21 cellular contexts compared by ENCODE assay signal in the genomic region with DNA sequence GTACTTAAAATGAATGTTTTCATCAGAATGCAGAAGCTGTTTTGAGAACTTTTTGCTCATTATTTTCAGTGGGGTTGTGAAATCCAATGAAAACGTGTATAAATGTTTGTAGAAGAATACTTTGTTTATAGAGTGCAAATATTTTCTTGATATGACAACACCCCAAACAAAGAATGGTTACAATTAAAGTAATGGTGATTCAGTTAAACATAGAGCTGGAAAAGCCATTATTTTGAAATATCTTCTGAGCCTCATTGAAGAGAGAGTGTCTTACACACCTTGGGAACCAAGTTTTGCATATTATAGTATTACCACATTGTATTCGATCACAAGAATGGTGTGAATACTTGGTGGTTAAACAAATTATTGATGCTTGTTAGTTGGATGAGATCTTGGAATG.
"Had no signal": no experiment of that assay in that cellular context is flagged by ENCODE, and none has a peak within 500 bp of the region (broad histone marks: within the 10 kb centered on the region; RNA-seq: fewer than 3 reads in every experiment).

No MANE protein-coding gene starts in this region.

- H3K9ac ChIP-seq: neural progenitor cell had no signal

- H3K4me3 ChIP-seq: adrenal gland, neural progenitor cell, upper lobe of right lung had no signal

- H3K27ac ChIP-seq: neural progenitor cell, upper lobe of right lung, VCaP had no signal

- H3K27me3 ChIP-seq: adrenal gland, neural progenitor cell, upper lobe of right lung had no signal

- ATAC-seq: activated CD8-positive, alpha-beta memory T cell treated with anti-CD3 and anti-CD28 coated beads, Interleukin-2, amount 10 ng/mL, durations not matched to agents 7 days and 5 days; activated CD8-positive, alpha-beta T cell treated with anti-CD3 and anti-CD28 coated beads for 36 hours; esophagus mucosa; left lobe of liver; naive thymus-derived CD8-positive, alpha-beta T cell; sciatic nerve; stimulated activated effector memory CD8-positive, alpha-beta T cell treated with anti-CD3 and anti-CD28 coated beads, Interleukin-12 subunit alpha, Interleukin-12 subunit beta, amount 100 ng/mL, for 72 hours; stimulated activated naive CD8-positive, alpha-beta T cell treated with anti-CD3 and anti-CD28 coated beads, Interleukin-15, amount 100 ng/mL, for 72 hours; T-cell; upper lobe of right lung had no signal

- H2AFZ ChIP-seq: neural progenitor cell had no signal

- H3K36me3 ChIP-seq: adrenal gland, neural progenitor cell, upper lobe of right lung had no signal

- H3K4me2 ChIP-seq: neural progenitor cell had no signal

- DNase-seq: activated CD4-positive, alpha-beta T cell treated with anti-CD3 and anti-CD28 coated beads, Interleukin-2, amount 10 ng/mL, durations not matched to agents 7 days and 5 days; activated CD4-positive, CD25-positive, alpha-beta regulatory T cell treated with anti-CD3 and anti-CD28 coated beads, Interleukin-2, amount 50 U/mL, for 72 hours; activated CD8-positive, alpha-beta memory T cell treated with anti-CD3 and anti-CD28 coated beads, Interleukin-2, amount 10 ng/mL, durations not matched to agents 7 days and 5 days; activated CD8-positive, alpha-beta T cell treated with anti-CD3 and anti-CD28 coated beads for 36 hours; activated gamma-delta T cell; adrenal gland; central memory CD4-positive, alpha-beta T cell; effector memory CD4-positive, alpha-beta T cell; naive thymus-derived CD8-positive, alpha-beta T cell; posterior cingulate gyrus; small intestine; stimulated activated CD4-positive, alpha-beta T cell treated with anti-CD3 and anti-CD28 coated beads, Interleukin-2, amount 100 ng/mL, for 24 hours; stimulated activated naive CD8-positive, alpha-beta T cell treated with anti-CD3 and anti-CD28 coated beads, Interleukin-15, amount 100 ng/mL, for 72 hours; T-cell; upper lobe of right lung had no signal

- H3K9me3 ChIP-seq: adrenal gland, upper lobe of right lung had no signal
